ENCODE assay signal across 9 cellular contexts in the genomic region with DNA sequence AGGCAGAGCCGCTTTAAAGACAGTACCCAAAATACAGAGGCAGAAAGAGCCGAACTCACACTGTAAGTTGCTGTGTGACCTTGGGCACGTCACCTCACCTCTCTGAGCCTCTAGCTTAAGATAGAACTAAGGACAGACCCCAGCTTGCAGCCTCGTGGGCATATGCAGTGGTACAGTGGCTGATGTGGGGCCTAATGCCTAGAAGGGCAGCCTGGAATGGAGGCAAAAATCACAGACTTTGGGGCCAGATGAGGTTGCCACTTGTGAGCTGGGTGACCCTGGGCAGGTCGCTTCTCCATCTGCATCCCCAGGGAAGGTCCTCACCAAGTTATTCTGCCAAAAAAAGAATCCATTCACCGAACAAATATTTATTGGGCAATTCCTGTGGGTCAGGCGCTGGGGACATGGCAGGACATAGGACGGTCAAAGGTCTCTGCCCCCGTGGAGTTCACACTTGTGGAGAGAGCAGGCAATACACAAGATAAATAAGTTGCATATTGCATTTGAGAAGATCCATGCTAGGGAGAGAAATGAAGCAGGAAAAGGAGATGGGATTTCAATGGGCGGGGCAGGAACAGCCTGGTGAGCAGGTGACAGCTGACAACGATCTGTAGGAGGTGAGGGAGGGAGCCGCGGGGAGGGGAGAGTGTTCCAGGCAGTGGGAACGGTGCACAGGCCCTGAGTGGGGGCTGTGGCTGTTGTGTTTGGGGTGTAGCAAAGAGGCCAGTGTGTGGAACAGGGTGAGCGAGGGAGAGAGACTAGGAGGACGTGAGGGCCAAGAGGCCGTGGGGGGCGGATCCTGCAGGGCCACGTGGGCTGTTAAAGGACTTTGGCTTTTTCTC.
DNase-seq lines count a peak whose midpoint lies in the region; ATAC-seq and TF ChIP-seq lines count a peak whose summit lies in the region.
"Had no signal": no experiment of that assay in that cellular context is flagged by ENCODE, and none has a peak within 500 bp of the region (broad histone marks: within the 10 kb centered on the region; RNA-seq: fewer than 3 reads in every experiment).

No MANE protein-coding gene starts in this region.

- peaks cover 14 to 50% of the 10 kb centered on the region in 2 donors for H3K4me1 ChIP-seq in thoracic aorta (ENCODE audit: control insufficient read depth in 1 of 2, low read depth in 2 of 2)

- DNase-seq in NCI-H146 treated with DMSO at 0.1 percent for 48 hours (lab: John Stamatoyannopoulos, UW; ENCODE audit: unreplicated experiment): peak; percentile 63
- DNase-seq in left kidney (ENCODE audit: low read depth, low spot score): peak; percentile 79
- DNase-seq in thoracic aorta (ENCODE audit: low spot score): no peak
- DNase-seq in SIG-M5 treated with dmso at 0.1 percent for 504 hours (lab: John Stamatoyannopoulos, UW; ENCODE audit: unreplicated experiment): no peak
- no peak for DNase-seq in NCI-H774 (lab: John Stamatoyannopoulos, UW)
- DNase-seq in NCI-H1436 treated with DMSO at 0.1 percent for 48 hours (lab: John Stamatoyannopoulos, UW): no peak
- DNase-seq: activated CD4-positive, alpha-beta T cell treated with anti-CD3 and anti-CD28 coated beads for 36 hours had no signal

- no peaks in the 10 kb centered on the region for H3K27me3 ChIP-seq in thoracic aorta (replicated peaks; ENCODE audit: insufficient read depth)

- TF ChIP-seq CTCF in thoracic aorta (IDR thresholded peaks at IDR 0.05): no peak

- H3K36me3 ChIP-seq in thoracic aorta: no peaks in the 10 kb centered on the region

- no peak overlapping the region for H3K4me3 ChIP-seq in thoracic aorta

- ATAC-seq in thoracic aorta (ENCODE audit: insufficient number of reproducible peaks, low FRiP score, low read depth) (no peak), HG03175 (IDR thresholded peaks at IDR 0.05; ENCODE audit: unreplicated experiment) (no peak)
- ATAC-seq: activated CD4-positive, alpha-beta T cell treated with anti-CD3 and anti-CD28 coated beads for 36 hours had no signal

- H3K27ac ChIP-seq in angular gyrus (ENCODE audit: low read depth, low read length) (peak overlapping the region; percentile 7), thoracic aorta (peak overlapping the region; percentile 54 to 55)

- H3K9me3 ChIP-seq in thoracic aorta: no peaks in the 10 kb centered on the region

Comparison
In these comparisons a context has a peak if more than half of its experiments do, and no peak if none do; other contexts are left out.
1. DNase-seq: peak in NCI-H146 treated with DMSO at 0.1 percent for 48 hours (single experiment) and left kidney (single experiment); none in thoracic aorta (single experiment), SIG-M5 treated with dmso at 0.1 percent for 504 hours (single experiment), NCI-H774 (single experiment) and NCI-H1436 treated with DMSO at 0.1 percent for 48 hours (single experiment).